Comparison of ENCODE assay signal across 1 cellular context in genomic region chr9:125701351-125701750, GRCh38.
TF ChIP-seq lines count a peak whose summit lies in the region.

No MANE protein-coding gene starts in this region.

TF ChIP-seq in GM23338, 12 proteins besides CTCF, POLR2A, EP300 and RAD21:
- TF ChIP-seq ZNF462 (CRISPR knock-in tag; IDR thresholded peaks at IDR 0.05) (no peak), JUNB (IDR thresholded peaks at IDR 0.05; ENCODE audit: unreplicated experiment) (no peak), ETS1 (IDR thresholded peaks at IDR 0.05) (no peak), REST (IDR thresholded peaks at IDR 0.05; ENCODE audit: unreplicated experiment) (no peak), EZH2phosphoT487 (IDR thresholded peaks at IDR 0.05; ENCODE audit: unreplicated experiment) (no peak), STAT1 (IDR thresholded peaks at IDR 0.05; ENCODE audit: unreplicated experiment) (no peak), CREB1 (CRISPR knock-in tag; IDR thresholded peaks at IDR 0.05; ENCODE audit: low read depth) (no peak), ZNF114 (CRISPR knock-in tag; IDR thresholded peaks at IDR 0.05) (no peak), NANOG (IDR thresholded peaks at IDR 0.05; ENCODE audit: borderline replicate concordance) (no peak), ZNF331 (CRISPR knock-in tag; IDR thresholded peaks at IDR 0.05; ENCODE audit: low read depth) (no peak), EZH2 (IDR thresholded peaks at IDR 0.05; ENCODE audit: low read depth, unreplicated experiment) (no peak)
